Comparison of ENCODE assay signal across 20 cellular contexts in the genomic region with DNA sequence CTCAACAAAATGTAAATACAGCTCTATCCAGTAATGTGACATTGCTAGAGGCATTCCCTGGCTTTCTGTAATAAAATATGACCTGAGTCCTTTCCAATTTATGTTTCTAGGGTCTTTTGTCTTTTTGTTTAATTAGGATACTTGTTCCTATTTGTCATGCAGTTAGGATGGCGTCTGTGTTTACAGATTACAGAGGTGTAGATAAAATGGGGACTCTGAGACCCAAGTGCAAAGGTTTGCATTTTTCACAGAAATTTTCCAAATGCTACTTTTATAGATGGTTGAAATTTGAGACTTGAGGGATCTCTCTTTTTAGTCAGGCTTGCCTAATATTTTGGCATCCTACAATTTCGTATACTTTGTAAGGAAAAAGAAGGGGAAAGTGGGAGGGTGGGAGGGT.
DNase-seq lines count a peak whose midpoint lies in the region; ATAC-seq and TF ChIP-seq lines count a peak whose summit lies in the region.
"Had no signal": no experiment of that assay in that cellular context is flagged by ENCODE, and none has a peak within 500 bp of the region (broad histone marks: within the 10 kb centered on the region; RNA-seq: fewer than 3 reads in every experiment).

No MANE protein-coding gene starts in this region.

- POLR2A ChIA-PET in HEK293T (lab: Yijun Ruan, JAX), result no interaction called here

- intact Hi-C loops in Right ventricle myocardium inferior (cut with DNase I), result no loop called here
- intact Hi-C loops in Right ventricle myocardium superior (cut with DNase I), result no loop called here
- intact Hi-C loops in vagina (cut with DNase I), result no loop called here
- intact Hi-C loops in tibial artery (cut with DNase I; ENCODE audit: low total_unique reads), result no loop called here

- TF ChIP-seq CTCF in vagina (IDR thresholded peaks at IDR 0.05) (no peak), tibial artery (IDR thresholded peaks at IDR 0.05) (no peak)

- H3K36me3 ChIP-seq in adipocyte (ENCODE audit: control insufficient read depth, insufficient read depth, low read length, severe bottlenecking) (no peaks in the 10 kb centered on the region), vagina (no peaks in the 10 kb centered on the region), tibial artery (no peaks in the 10 kb centered on the region)

- DNase-seq in Right ventricle myocardium inferior (ENCODE audit: missing footprints), result no peak
- no peak for DNase-seq in Right ventricle myocardium superior
- DNase-seq in NCI-H146 (lab: John Stamatoyannopoulos, UW), result peak; percentile 90
- DNase-seq in adipocyte (ENCODE audit: low read depth), result peak; percentile 51
- no peak for DNase-seq in vagina (ENCODE audit: extremely low spot score in 2 of 2)
- DNase-seq in HEK293T (ENCODE audit: extremely low spot score), result no peak
- no peak for DNase-seq in tibial artery
- DNase-seq: ACHN; CD8-positive, alpha-beta T cell; DMS 273 treated with DMSO at 0.1 percent for 48 hours; NCI-H226; NCI-H526; PC-9; T-helper 2 cell had no signal

- peak; percentile 7 for ATAC-seq in Right ventricle myocardium inferior
- ATAC-seq in Right ventricle myocardium superior (ENCODE audit: poor library complexity), result no peak
- no peak for ATAC-seq in HG02798 (IDR thresholded peaks at IDR 0.05; ENCODE audit: poor library complexity, unreplicated experiment)
- ATAC-seq: CD8-positive, alpha-beta T cell; GM12878; K562 had no signal

- H3K4me1 ChIP-seq in adipocyte (ENCODE audit: control insufficient read depth, insufficient read depth, low read length) (no peaks in the 10 kb centered on the region), vagina (peaks cover 14% of the 10 kb centered on the region), tibial artery (no peaks in the 10 kb centered on the region)

- CTCF ChIA-PET in HEK293T (lab: Yijun Ruan, JAX), result no interaction called here

- H3K4me3 ChIP-seq in adipocyte (ENCODE audit: low read length) (no peak overlapping the region), vagina (no peak overlapping the region), tibial artery (no peak overlapping the region)
- H3K4me3 ChIP-seq: GM12878, GM23248, K562, PC-9, SK-N-MC had no signal

- H3K27me3 ChIP-seq in adipocyte (replicated peaks; ENCODE audit: control insufficient read depth, insufficient read depth, low read length) (no peaks in the 10 kb centered on the region), vagina (no peaks in the 10 kb centered on the region), tibial artery (no peaks in the 10 kb centered on the region)

- TF ChIP-seq POLR2A in vagina (IDR thresholded peaks at IDR 0.05), result no peak

- H3K27ac ChIP-seq in vagina, result peak overlapping the region; percentile 54
- no peak overlapping the region for H3K27ac ChIP-seq in tibial artery
- H3K27ac ChIP-seq: GM23248, HL-60, PC-9, SK-N-MC had no signal

- no peak overlapping the region for H3K9ac ChIP-seq in adipocyte (ENCODE audit: low read length)
- H3K9ac ChIP-seq: GM23248 had no signal

- H3K9me3 ChIP-seq in adipocyte (ENCODE audit: control insufficient read depth, low read length) (no peaks in the 10 kb centered on the region), vagina (no peaks in the 10 kb centered on the region), tibial artery (no peaks in the 10 kb centered on the region)

TF ChIP-seq in HEK293T, 16 proteins besides CTCF, POLR2A, EP300 and RAD21:
- no peak for TF ChIP-seq NFRKB (IDR thresholded peaks at IDR 0.05)
- TF ChIP-seq ARNT (IDR thresholded peaks at IDR 0.05), result no peak
- TF ChIP-seq FOXA1 (IDR thresholded peaks at IDR 0.05), result no peak
- no peak for TF ChIP-seq L3MBTL2 (conservative IDR thresholded peaks at IDR 0.05)
- no peak for TF ChIP-seq CTBP1 (IDR thresholded peaks at IDR 0.05; ENCODE audit: borderline replicate concordance)
- no peak for TF ChIP-seq TARDBP (IDR thresholded peaks at IDR 0.05)
- TF ChIP-seq BHLHE40 (IDR thresholded peaks at IDR 0.05; ENCODE audit: borderline replicate concordance), result no peak
- no peak for TF ChIP-seq SP1 (IDR thresholded peaks at IDR 0.05)
- no peak for TF ChIP-seq FOXM1 (IDR thresholded peaks at IDR 0.05; ENCODE audit: borderline replicate concordance)
- no peak for TF ChIP-seq FOXK2 (IDR thresholded peaks at IDR 0.05)
- no peak for TF ChIP-seq ELF4 (IDR thresholded peaks at IDR 0.05)
- TF ChIP-seq HDGF (IDR thresholded peaks at IDR 0.05; ENCODE audit: borderline replicate concordance), result no peak
- TF ChIP-seq SUZ12 (IDR thresholded peaks at IDR 0.05), result no peak
- TF ChIP-seq LEF1 (IDR thresholded peaks at IDR 0.05; ENCODE audit: borderline replicate concordance), result no peak
- TF ChIP-seq, protein P1, sequence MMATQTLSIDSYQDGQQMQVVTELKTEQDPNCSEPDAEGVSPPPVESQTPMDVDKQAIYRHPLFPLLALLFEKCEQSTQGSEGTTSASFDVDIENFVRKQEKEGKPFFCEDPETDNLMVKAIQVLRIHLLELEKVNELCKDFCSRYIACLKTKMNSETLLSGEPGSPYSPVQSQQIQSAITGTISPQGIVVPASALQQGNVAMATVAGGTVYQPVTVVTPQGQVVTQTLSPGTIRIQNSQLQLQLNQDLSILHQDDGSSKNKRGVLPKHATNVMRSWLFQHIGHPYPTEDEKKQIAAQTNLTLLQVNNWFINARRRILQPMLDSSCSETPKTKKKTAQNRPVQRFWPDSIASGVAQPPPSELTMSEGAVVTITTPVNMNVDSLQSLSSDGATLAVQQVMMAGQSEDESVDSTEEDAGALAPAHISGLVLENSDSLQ (IDR thresholded peaks at IDR 0.05), result no peak
- no peak for TF ChIP-seq ZNF384 (IDR thresholded peaks at IDR 0.05)

Comparison
In these comparisons a context has a peak if more than half of its experiments do, and no peak if none do; other contexts are left out.
1. DNase-seq: peak in NCI-H146 (single experiment) and adipocyte (single experiment); none in Right ventricle myocardium inferior (single experiment), Right ventricle myocardium superior (single experiment), vagina (0 of 2), HEK293T (single experiment) and tibial artery (0 of 2).